In genomic region chr3:180646187-180646790, GRCh38 we compare ENCODE assay signal across 8 cellular contexts. TPM values are rescaled to one million over a fixed set of nuclear protein-coding genes. Genes with fewer than 3 reads are reported as not detected.
A peak's percentile ranks its signal among the peaks of the same experiment; 100 is the strongest.
DNase-seq lines count a peak whose midpoint lies in the region; ATAC-seq and TF ChIP-seq lines count a peak whose summit lies in the region.
"Had no signal": no experiment of that assay in that cellular context is flagged by ENCODE, and none has a peak within 500 bp of the region (broad histone marks: within the 10 kb centered on the region; RNA-seq: fewer than 3 reads in every experiment).

No MANE protein-coding gene starts in this region.

- H3K9me3 ChIP-seq in OCI-LY3 (ENCODE audit: insufficient read depth, low read length): no peaks in the 10 kb centered on the region
- H3K9me3 ChIP-seq in neural progenitor cell (ENCODE audit: low read depth): no peaks in the 10 kb centered on the region
- H3K9me3 ChIP-seq in upper lobe of left lung: no peaks in the 10 kb centered on the region

- H3K4me3 Mint-ChIP-seq in neural progenitor cell: no peak overlapping the region
- no peak overlapping the region for H3K4me3 Mint-ChIP-seq in natural killer cell treated with Interleukin-12 subunit alpha and Interleukin-12 subunit beta and Interleukin-15 and Interleukin-18, amount 100 ng/mL, for 72 hours

- DNase-seq in neural progenitor cell (ENCODE audit: low spot score): no peak
- no peak for DNase-seq in upper lobe of left lung
- no peak for DNase-seq in natural killer cell treated with Interleukin-12 subunit alpha and Interleukin-12 subunit beta and Interleukin-15 and Interleukin-18, amount 100 ng/mL, for 72 hours (ENCODE audit: low spot score)
- no peak for DNase-seq in GOT3 (lab: John Stamatoyannopoulos, UW)
- DNase-seq: activated effector memory CD4-positive, alpha-beta T cell treated with Interleukin-2 at 50 U/mL for 16 hours had no signal

- TF ChIP-seq EP300 in upper lobe of left lung (IDR thresholded peaks at IDR 0.05): no peak

- H3K4me3 ChIP-seq in OCI-LY3 (ENCODE audit: low read length): no peak overlapping the region
- no peak overlapping the region for H3K4me3 ChIP-seq in neural progenitor cell
- no peak overlapping the region for H3K4me3 ChIP-seq in upper lobe of left lung

- H2AFZ ChIP-seq in OCI-LY3 (ENCODE audit: low read depth, low read length): no peak overlapping the region
- H2AFZ ChIP-seq in neural progenitor cell (replicated peaks): no peak overlapping the region

- no peaks in the 10 kb centered on the region for H3K4me1 Mint-ChIP-seq in neural progenitor cell
- H3K4me1 Mint-ChIP-seq in natural killer cell treated with Interleukin-12 subunit alpha and Interleukin-12 subunit beta and Interleukin-15 and Interleukin-18, amount 100 ng/mL, for 72 hours (ENCODE audit: low read depth in 2 of 2): no peaks in the 10 kb centered on the region

- TF ChIP-seq POLR2A in upper lobe of left lung (IDR thresholded peaks at IDR 0.05): no peak

- H4K20me1 ChIP-seq in OCI-LY3 (ENCODE audit: insufficient read depth, low read length) (no peaks in the 10 kb centered on the region), neural progenitor cell (ENCODE audit: low read depth) (no peaks in the 10 kb centered on the region)

- no peak overlapping the region for H3K27ac Mint-ChIP-seq in neural progenitor cell
- H3K27ac Mint-ChIP-seq in natural killer cell treated with Interleukin-12 subunit alpha and Interleukin-12 subunit beta and Interleukin-15 and Interleukin-18, amount 100 ng/mL, for 72 hours: no peak overlapping the region

- no peak overlapping the region for H3K27ac ChIP-seq in OCI-LY3 (ENCODE audit: low read length)
- no peak overlapping the region for H3K27ac ChIP-seq in neural progenitor cell
- no peak overlapping the region for H3K27ac ChIP-seq in upper lobe of left lung

- H3K9ac ChIP-seq in OCI-LY3 (ENCODE audit: low read length): no peak overlapping the region
- no peak overlapping the region for H3K9ac ChIP-seq in neural progenitor cell

- no peak overlapping the region for H3K4me2 ChIP-seq in OCI-LY3 (ENCODE audit: low read length)
- no peak overlapping the region for H3K4me2 ChIP-seq in neural progenitor cell

- no peaks in the 10 kb centered on the region for H3K36me3 Mint-ChIP-seq in neural progenitor cell
- H3K36me3 Mint-ChIP-seq in natural killer cell treated with Interleukin-12 subunit alpha and Interleukin-12 subunit beta and Interleukin-15 and Interleukin-18, amount 100 ng/mL, for 72 hours: no peaks in the 10 kb centered on the region

- H3K27me3 ChIP-seq in OCI-LY3 (ENCODE audit: low read depth, low read length): no peaks in the 10 kb centered on the region
- H3K27me3 ChIP-seq in neural progenitor cell: no peaks in the 10 kb centered on the region
- no peaks in the 10 kb centered on the region for H3K27me3 ChIP-seq in upper lobe of left lung

- WGBS in upper lobe of left lung, 2 donors: 38 to 41% methylated on average over 1 of the region's 1 CpG

- ATAC-seq in GM18868 (IDR thresholded peaks at IDR 0.05; ENCODE audit: unreplicated experiment) (peak; percentile 75), HG02610 (IDR thresholded peaks at IDR 0.05; ENCODE audit: unreplicated experiment) (peak; percentile 77), upper lobe of left lung (ENCODE audit: low FRiP score in 2 of 2) (no peak)
- ATAC-seq in natural killer cell treated with Interleukin-12 subunit alpha and Interleukin-12 subunit beta and Interleukin-15 and Interleukin-18, amount 100 ng/mL, for 72 hours: no peak

- TF ChIP-seq CTCF in OCI-LY3 (IDR thresholded peaks at IDR 0.05; ENCODE audit: low read depth, low read length) (peak; percentile 42), neural progenitor cell (IDR thresholded peaks at IDR 0.05) (peak; percentile 54), upper lobe of left lung (IDR thresholded peaks at IDR 0.05) (no peak)

- no peaks in the 10 kb centered on the region for H3K79me2 ChIP-seq in OCI-LY3 (ENCODE audit: low read length)
- no peaks in the 10 kb centered on the region for H3K79me2 ChIP-seq in neural progenitor cell (ENCODE audit: low read depth)

- H3K36me3 ChIP-seq in OCI-LY3 (replicated peaks; ENCODE audit: low read depth, low read length): no peaks in the 10 kb centered on the region
- H3K36me3 ChIP-seq in neural progenitor cell: no peaks in the 10 kb centered on the region
- H3K36me3 ChIP-seq in upper lobe of left lung: no peaks in the 10 kb centered on the region

- H3F3A ChIP-seq in neural progenitor cell (ENCODE audit: low read depth): no peaks in the 10 kb centered on the region

- H3K4me1 ChIP-seq in OCI-LY3 (ENCODE audit: low read length) (peaks cover 11% of the 10 kb centered on the region), neural progenitor cell (no peaks in the 10 kb centered on the region), upper lobe of left lung (no peaks in the 10 kb centered on the region)

- no peaks in the 10 kb centered on the region for H3K9me3 Mint-ChIP-seq in neural progenitor cell
- H3K9me3 Mint-ChIP-seq in natural killer cell treated with Interleukin-12 subunit alpha and Interleukin-12 subunit beta and Interleukin-15 and Interleukin-18, amount 100 ng/mL, for 72 hours: no peaks in the 10 kb centered on the region

- H3K27me3 Mint-ChIP-seq in neural progenitor cell (ENCODE audit: insufficient read depth, low read depth): peaks cover 2% of the 10 kb centered on the region
- peaks cover 4 to 45% of the 10 kb centered on the region in 2 donors for H3K27me3 Mint-ChIP-seq in natural killer cell treated with Interleukin-12 subunit alpha and Interleukin-12 subunit beta and Interleukin-15 and Interleukin-18, amount 100 ng/mL, for 72 hours

RNA-seq across cellular contexts. Expression of gene CCDC39, which starts 33.0 kb away (rescaled TPM):
- 0.24 and 3.3 TPM in 2 replicates for total RNA-seq in neural progenitor cell (ENCODE audit: low replicate concordance)
- total RNA-seq in upper lobe of left lung: 10 to 100 TPM in 1 of 6 donors, 1 to 10 TPM in 3, under 1 TPM in 2; 0.34 to 18.2 (median 1.5) TPM
- not detected for total RNA-seq in natural killer cell treated with Interleukin-12 subunit alpha and Interleukin-12 subunit beta and Interleukin-15 and Interleukin-18, amount 100 ng/mL, for 72 hours

RNA-seq across cellular contexts. Expression of gene TTC14, which starts 44.3 kb away (rescaled TPM):
- total RNA-seq in neural progenitor cell (ENCODE audit: low replicate concordance): 64.2 and 90.3 TPM in 2 replicates
- total RNA-seq in upper lobe of left lung: 100 to 1,000 TPM in 1 of 6 donors, 10 to 100 TPM in 5; 34.8 to 174 (median 47.2) TPM
- 10 to 100 TPM; 49.4 to 49.6 TPM for total RNA-seq in natural killer cell treated with Interleukin-12 subunit alpha and Interleukin-12 subunit beta and Interleukin-15 and Interleukin-18, amount 100 ng/mL, for 72 hours

Comparison
In these comparisons a context has a peak if more than half of its experiments do, and no peak if none do; other contexts are left out.
1. ATAC-seq: peak in GM18868 (single experiment) and HG02610 (single experiment); none in upper lobe of left lung (0 of 2) and natural killer cell treated with Interleukin-12 subunit alpha and Interleukin-12 subunit beta and Interleukin-15 and Interleukin-18, amount 100 ng/mL, for 72 hours (0 of 2).
2. CTCF ChIP-seq: peak in OCI-LY3 (single experiment) and neural progenitor cell (single experiment); none in upper lobe of left lung (0 of 6).